1 cellular context compared by ENCODE assay signal in genomic region chr3:54146383-54147239, GRCh38.
TF ChIP-seq lines count a peak whose summit lies in the region.

No MANE protein-coding gene starts in this region.

TF ChIP-seq in HepG2, 621 proteins besides CTCF, POLR2A, EP300 and RAD21 (continued from another document and continues in another):
- TF ChIP-seq SNAI1 (CRISPR knock-in tag; IDR thresholded peaks at IDR 0.05; ENCODE audit: borderline replicate concordance) (no peak), GPBP1L1 (CRISPR knock-in tag; IDR thresholded peaks at IDR 0.05) (no peak), PATZ1 (CRISPR knock-in tag; IDR thresholded peaks at IDR 0.05) (0 out of 2 replicates have a peak, but pooled peaks have one; percentile 41), ZNF660 (CRISPR knock-in tag; IDR thresholded peaks at IDR 0.05; ENCODE audit: borderline replicate concordance, low read depth) (no peak), TBX3 (IDR thresholded peaks at IDR 0.05; ENCODE audit: borderline replicate concordance) (no peak), ZNF878 (CRISPR knock-in tag; IDR thresholded peaks at IDR 0.05) (no peak), REPIN1 (CRISPR knock-in tag; IDR thresholded peaks at IDR 0.05; ENCODE audit: borderline replicate concordance, low read depth) (no peak), ZNF687 (CRISPR knock-in tag; IDR thresholded peaks at IDR 0.05) (peak; percentile 31; the same call in 1 of the 2 replicates), NR2F6 (IDR thresholded peaks at IDR 0.05) (no peak), NR2F6 (CRISPR knock-in tag; IDR thresholded peaks at IDR 0.05) (no peak), NFYB (CRISPR knock-in tag; IDR thresholded peaks at IDR 0.05) (no peak), MEIS1 (CRISPR knock-in tag; IDR thresholded peaks at IDR 0.05; ENCODE audit: borderline replicate concordance) (0 out of 2 replicates have a peak, but pooled peaks have one; percentile 41), MTERF4 (CRISPR knock-in tag; IDR thresholded peaks at IDR 0.05) (no peak), JUN (CRISPR knock-in tag; IDR thresholded peaks at IDR 0.05) (no peak), ZNF251 (CRISPR knock-in tag; IDR thresholded peaks at IDR 0.05) (no peak), ELK4 (CRISPR knock-in tag; IDR thresholded peaks at IDR 0.05; ENCODE audit: borderline replicate concordance) (no peak), ZNF562 (CRISPR knock-in tag; IDR thresholded peaks at IDR 0.05; ENCODE audit: borderline replicate concordance) (no peak), ZNF10 (CRISPR knock-in tag; IDR thresholded peaks at IDR 0.05; ENCODE audit: borderline replicate concordance, low read depth) (no peak), BCLAF1 (IDR thresholded peaks at IDR 0.05) (no peak), SMC3 (IDR thresholded peaks at IDR 0.05; ENCODE audit: low read length) (peak; percentile 38; the same call in 1 of the 2 replicates), TMF1 (CRISPR knock-in tag; IDR thresholded peaks at IDR 0.05; ENCODE audit: low read depth) (no peak), TRAFD1 (CRISPR knock-in tag; IDR thresholded peaks at IDR 0.05; ENCODE audit: borderline replicate concordance) (no peak), GFI1 (CRISPR knock-in tag; IDR thresholded peaks at IDR 0.05; ENCODE audit: borderline replicate concordance) (no peak), PAXIP1 (CRISPR knock-in tag; conservative IDR thresholded peaks at IDR 0.05) (no peak), TRIM24 (CRISPR knock-in tag; IDR thresholded peaks at IDR 0.05) (no peak), PRDM15 (CRISPR knock-in tag; IDR thresholded peaks at IDR 0.05) (no peak), ZNF510 (CRISPR knock-in tag; IDR thresholded peaks at IDR 0.05; ENCODE audit: low read depth) (no peak), ZNF816 (CRISPR knock-in tag; IDR thresholded peaks at IDR 0.05; ENCODE audit: borderline replicate concordance) (no peak), ZNF563 (CRISPR knock-in tag; IDR thresholded peaks at IDR 0.05) (no peak), U2AF1 (optimal IDR thresholded peaks at IDR 0.05; ENCODE audit: low read depth, low read length) (no peak), TOE1 (CRISPR knock-in tag; IDR thresholded peaks at IDR 0.05) (no peak), JDP2 (CRISPR knock-in tag; IDR thresholded peaks at IDR 0.05; ENCODE audit: borderline replicate concordance) (no peak), TFE3 (CRISPR knock-in tag; IDR thresholded peaks at IDR 0.05) (no peak)
